Comparison of ENCODE assay signal across 18 cellular contexts in the genomic region with DNA sequence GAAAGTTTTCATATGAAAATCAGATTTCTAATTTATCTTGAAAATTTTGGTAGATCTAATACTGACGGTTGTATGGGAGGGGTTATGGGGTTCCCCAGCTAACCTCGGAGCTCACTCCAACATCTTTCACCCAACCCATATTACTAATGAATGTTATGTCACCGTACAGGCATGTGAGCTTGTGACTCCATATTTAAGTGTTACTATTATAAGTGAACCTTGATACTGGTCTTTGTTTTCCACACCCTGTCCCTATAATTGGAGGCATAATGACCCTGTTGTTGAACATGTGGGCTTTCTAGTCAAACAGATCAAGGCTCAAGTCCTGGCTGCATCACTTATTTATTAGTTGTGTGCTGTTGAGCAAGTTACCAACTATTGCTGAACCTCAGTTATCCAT. TPM values are rescaled to one million over a fixed set of nuclear protein-coding genes. Genes with fewer than 3 reads are reported as not detected.
DNase-seq lines count a peak whose midpoint lies in the region; ATAC-seq and TF ChIP-seq lines count a peak whose summit lies in the region.
"Had no signal": no experiment of that assay in that cellular context is flagged by ENCODE, and none has a peak within 500 bp of the region (broad histone marks: within the 10 kb centered on the region; RNA-seq: fewer than 3 reads in every experiment).

No MANE protein-coding gene starts in this region.

- H3K9me3 Mint-ChIP-seq in activated B cell treated with CpG ODN at 0.5 μM for 24 hours = peaks cover 4% of the 10 kb centered on the region
- H3K9me3 Mint-ChIP-seq in stimulated activated memory B cell treated with anti-CD40 and anti-IgM and Interleukin-4, amounts not matched to agents 10 μg/mL and 1 μg/mL and 100 μg/mL, for 72 hours = peaks cover 5% of the 10 kb centered on the region
- H3K9me3 Mint-ChIP-seq: GM23338 had no signal

- H3K4me1 ChIP-seq in right cardiac atrium (ENCODE audit: control insufficient read depth, insufficient read depth, low read length) = peaks cover 6% of the 10 kb centered on the region

- H3K27me3 ChIP-seq in right cardiac atrium (ENCODE audit: control insufficient read depth, insufficient read depth) = no peaks in the 10 kb centered on the region
- H3K27me3 ChIP-seq: BLaER1 treated with 17β-estradiol and CSF1 and Interleukin-3, amounts not matched to agents 10 nM and 100 nM had no signal

- peaks cover 80% of the 10 kb centered on the region for H3K36me3 Mint-ChIP-seq in activated B cell treated with CpG ODN at 0.5 μM for 24 hours (ENCODE audit: low read depth)
- peaks cover 79% of the 10 kb centered on the region for H3K36me3 Mint-ChIP-seq in stimulated activated memory B cell treated with anti-CD40 and anti-IgM and Interleukin-4, amounts not matched to agents 10 μg/mL and 1 μg/mL and 100 μg/mL, for 72 hours
- H3K36me3 Mint-ChIP-seq: CD4-positive, CD25-positive, alpha-beta regulatory T cell; CD8-positive, alpha-beta memory T cell had no signal

- no peaks in the 10 kb centered on the region for H3K27me3 Mint-ChIP-seq in activated B cell treated with CpG ODN at 0.5 μM for 24 hours
- no peaks in the 10 kb centered on the region for H3K27me3 Mint-ChIP-seq in stimulated activated memory B cell treated with anti-CD40 and anti-IgM and Interleukin-4, amounts not matched to agents 10 μg/mL and 1 μg/mL and 100 μg/mL, for 72 hours

- no peak for DNase-seq in Right ventricle myocardium superior
- no peak for DNase-seq in right cardiac atrium
- no peak for DNase-seq in activated B cell treated with CpG ODN at 0.5 μM for 24 hours
- no peak for DNase-seq in left ventricle myocardium superior
- DNase-seq in DMS53 (lab: John Stamatoyannopoulos, UW) = no peak
- DNase-seq in midbrain (lab: John Stamatoyannopoulos, UW) = no peak
- DNase-seq in NCI-H146 (lab: John Stamatoyannopoulos, UW) = no peak
- DNase-seq: 8988T; CD4-positive, CD25-positive, alpha-beta regulatory T cell; CD8-positive, alpha-beta memory T cell; COR-L47; DMS 273 treated with DMSO at 0.1 percent for 48 hours; HCEC 1CT had no signal

- no peak for TF ChIP-seq CTCF in activated B cell treated with CpG ODN at 0.5 μM for 24 hours (IDR thresholded peaks at IDR 0.05)

- POLR2A ChIA-PET in activated B cell treated with CpG ODN at 0.5 μM for 24 hours (lab: Charles Lee) = interaction anchor here (1.2 to 2.0 kb wide), 3 partner anchors 10 to 40 kb away, joined by 3 to 9 read pairs (median 5); a partner anchor contains a TSS

- H3K4me3 Mint-ChIP-seq in activated B cell treated with CpG ODN at 0.5 μM for 24 hours = no peak overlapping the region
- no peak overlapping the region for H3K4me3 Mint-ChIP-seq in stimulated activated memory B cell treated with anti-CD40 and anti-IgM and Interleukin-4, amounts not matched to agents 10 μg/mL and 1 μg/mL and 100 μg/mL, for 72 hours
- H3K4me3 Mint-ChIP-seq: CD4-positive, CD25-positive, alpha-beta regulatory T cell; CD8-positive, alpha-beta memory T cell; GM23338 had no signal

- H3K4me1 Mint-ChIP-seq in activated B cell treated with CpG ODN at 0.5 μM for 24 hours = peaks cover 77% of the 10 kb centered on the region
- H3K4me1 Mint-ChIP-seq in stimulated activated memory B cell treated with anti-CD40 and anti-IgM and Interleukin-4, amounts not matched to agents 10 μg/mL and 1 μg/mL and 100 μg/mL, for 72 hours = peaks cover 69% of the 10 kb centered on the region
- H3K4me1 Mint-ChIP-seq: CD4-positive, CD25-positive, alpha-beta regulatory T cell; CD8-positive, alpha-beta memory T cell had no signal

- no peak overlapping the region for H3K4me3 ChIP-seq in right cardiac atrium (ENCODE audit: low read length)
- H3K4me3 ChIP-seq: BLaER1 treated with 17β-estradiol and CSF1 and Interleukin-3, amounts not matched to agents 10 nM and 100 nM; GM23338 had no signal

- H3K27ac ChIP-seq in right cardiac atrium (ENCODE audit: low read length) = no peak overlapping the region
- H3K27ac ChIP-seq: BLaER1 treated with 17β-estradiol and CSF1 and Interleukin-3, amounts not matched to agents 10 nM and 100 nM had no signal

- intact Hi-C loops in Right ventricle myocardium superior (cut with DNase I) (no loop called here), right cardiac atrium (cut with DNase I) (no loop called here), activated B cell treated with CpG ODN at 0.5 μM for 24 hours (cut with micrococcal nuclease) (no loop called here), left ventricle myocardium superior (cut with micrococcal nuclease) (no loop called here)

- ATAC-seq in Right ventricle myocardium superior (ENCODE audit: poor library complexity) = peak; percentile 75
- ATAC-seq in right cardiac atrium = no peak
- ATAC-seq in activated B cell treated with CpG ODN at 0.5 μM for 24 hours (ENCODE audit: low read depth) = peak; percentile 25
- peak; percentile 83 for ATAC-seq in left ventricle myocardium superior
- no peak for ATAC-seq in stimulated activated memory B cell treated with anti-CD40 and anti-IgM and Interleukin-4, amounts not matched to agents 10 μg/mL and 1 μg/mL and 100 μg/mL, for 72 hours
- ATAC-seq: GM23338 had no signal

- peaks cover 2% of the 10 kb centered on the region for H3K9me3 ChIP-seq in right cardiac atrium (ENCODE audit: control insufficient read depth, low read length)

- CTCF ChIA-PET in activated B cell treated with CpG ODN at 0.5 μM for 24 hours (lab: Charles Lee) = interaction anchor here (0.6 to 2.4 kb wide), 3 partner anchors 10 to 97 kb away, joined by 3 to 24 read pairs (median 3); no protein-coding TSS in a partner anchor

- WGBS in right cardiac atrium = 68% methylated on average over 3 of the region's 3 CpGs

- peak overlapping the region; percentile 24 for H3K27ac Mint-ChIP-seq in activated B cell treated with CpG ODN at 0.5 μM for 24 hours
- H3K27ac Mint-ChIP-seq in stimulated activated memory B cell treated with anti-CD40 and anti-IgM and Interleukin-4, amounts not matched to agents 10 μg/mL and 1 μg/mL and 100 μg/mL, for 72 hours = peak overlapping the region; percentile 19
- H3K27ac Mint-ChIP-seq: CD4-positive, CD25-positive, alpha-beta regulatory T cell; CD8-positive, alpha-beta memory T cell; GM23338 had no signal

RNA-seq across cellular contexts. Expression of a gene that starts 27.2 kb away (rescaled TPM):
- 1.1 TPM for total RNA-seq in Right ventricle myocardium superior
- total RNA-seq in right cardiac atrium = 1 to 10 TPM; 1.4 to 4.4 (median 2.6) TPM
- 0.57 TPM for polyA plus RNA-seq in right cardiac atrium
- total RNA-seq in activated B cell treated with CpG ODN at 0.5 μM for 24 hours = 480 and 488 TPM in 2 replicates
- total RNA-seq in left ventricle myocardium superior = 1.6 TPM
- total RNA-seq: A673 had no signal
- polyA plus RNA-seq: AG04450; CD8-positive, alpha-beta memory T cell; GM23338 had no signal

Comparison
In these comparisons a context has a peak if more than half of its experiments do, and no peak if none do; other contexts are left out.
1. ATAC-seq: peak in Right ventricle myocardium superior (single experiment), activated B cell treated with CpG ODN at 0.5 μM for 24 hours (single experiment) and left ventricle myocardium superior (single experiment); none in right cardiac atrium (0 of 2) and stimulated activated memory B cell treated with anti-CD40 and anti-IgM and Interleukin-4, amounts not matched to agents 10 μg/mL and 1 μg/mL and 100 μg/mL, for 72 hours (single experiment).
2. RNA of a gene that starts 27.2 kb away (total RNA-seq): 480 to 488 TPM in activated B cell treated with CpG ODN at 0.5 μM for 24 hours; 1.4 to 4.4 TPM in right cardiac atrium, 1.6 TPM in left ventricle myocardium superior (single experiment) and 1.1 TPM in Right ventricle myocardium superior (single experiment); every median in the first group is over 10 times any median in the second.